8 cellular contexts compared by ENCODE assay signal in genomic region chr1:32013386-32014198, GRCh38. TPM values are rescaled to one million over a fixed set of nuclear protein-coding genes. Genes with fewer than 3 reads are reported as not detected.
DNase-seq lines count a peak whose midpoint lies in the region; TF ChIP-seq lines count a peak whose summit lies in the region.

TSS of gene KHDRBS1 (plus strand) at chr1:32013868. CDS start at chr1:32013996, 128 bp downstream.

- CTCF ChIA-PET in activated CD8-positive, alpha-beta memory T cell treated with anti-CD3 and anti-CD28 coated beads for 36 hours (lab: Charles Lee): interaction anchor here (1.3 to 1.6 kb wide), 2 partner anchors 10 to 73 kb away, joined by 3 to 7 read pairs; no protein-coding TSS in a partner anchor

- TF ChIP-seq CTCF in GM20000 (IDR thresholded peaks at IDR 0.05; ENCODE audit: extremely low read depth, missing control alignments): no peak

- peak within 1 kb of the TSS; percentile 90 for H3K4me3 ChIP-seq in effector memory CD4-positive, alpha-beta T cell (ENCODE audit: insufficient read depth, low read depth, low read length, poor library complexity, severe bottlenecking)

- no peaks in the 10 kb centered on the region for H3K27me3 ChIP-seq in effector memory CD4-positive, alpha-beta T cell (replicated peaks; ENCODE audit: control insufficient read depth, insufficient read depth, low read length, poor library complexity, severe bottlenecking)

- H3K36me3 ChIP-seq in effector memory CD4-positive, alpha-beta T cell (ENCODE audit: control insufficient read depth, insufficient read depth, low read length): peaks cover 5% of the 10 kb centered on the region

- peak within 1 kb of the TSS; percentile 98 for H3K27ac ChIP-seq in effector memory CD4-positive, alpha-beta T cell (ENCODE audit: insufficient read depth, low read length, poor library complexity, severe bottlenecking)

- DNase-seq in CMK (ENCODE audit: low read depth): peak; percentile 99
- peak; percentile 100 for DNase-seq in GM20000 (ENCODE audit: low spot score)
- peak; percentile 99 for DNase-seq in HT-29 (ENCODE audit: low spot score)
- peak; percentile 98 for DNase-seq in NOMO-1 (lab: John Stamatoyannopoulos, UW; ENCODE audit: unreplicated experiment in 2 of 2)
- DNase-seq in effector memory CD4-positive, alpha-beta T cell: peak; percentile 97 to 99 (median 98)
- DNase-seq in lung microvascular endothelial cell (ENCODE audit: low read depth in 2 of 2): peak; percentile 99
- DNase-seq in stimulated activated CD4-positive, alpha-beta T cell treated with anti-CD3 and anti-CD28 coated beads, TNF-alpha, amount 100 ng/mL, for 48 hours (ENCODE audit: low read depth in 3 of 3): peak; percentile 96 to 99 (median 97)

- POLR2A ChIA-PET in activated CD8-positive, alpha-beta memory T cell treated with anti-CD3 and anti-CD28 coated beads for 36 hours (lab: Charles Lee): interaction anchor here (0.5 to 1.1 kb wide), 9 partner anchors 10 to 634 kb away, joined by 3 to 5 read pairs (median 4); partner anchors contain the start of gene TMEM39B

- no peaks in the 10 kb centered on the region for H3K9me3 ChIP-seq in effector memory CD4-positive, alpha-beta T cell (ENCODE audit: control insufficient read depth, low read length)

- H3K4me1 ChIP-seq in effector memory CD4-positive, alpha-beta T cell (ENCODE audit: control insufficient read depth, insufficient read depth, low read length, poor library complexity, severe bottlenecking): peaks cover 29% of the 10 kb centered on the region

RNA-seq across cellular contexts. Expression of gene KHDRBS1, which starts in this region (rescaled TPM):
- 75.2 and 90.4 TPM in 2 replicates for total RNA-seq in HT-29 (2014; rRNA removed; shearing (Covaris generic))
- total RNA-seq in activated CD8-positive, alpha-beta memory T cell treated with anti-CD3 and anti-CD28 coated beads for 36 hours: 100 to 1,000 TPM; 208 to 212 TPM
- total RNA-seq in lung microvascular endothelial cell: 41.5 and 51.6 TPM in 2 replicates

Comparison
In these comparisons a context has a peak if more than half of its experiments do, and no peak if none do; other contexts are left out.
1. Peak in every context shown above with its lines: DNase-seq, H3K4me3 ChIP-seq and H3K27ac ChIP-seq.